1 cellular context compared by ENCODE assay signal in the genomic region with DNA sequence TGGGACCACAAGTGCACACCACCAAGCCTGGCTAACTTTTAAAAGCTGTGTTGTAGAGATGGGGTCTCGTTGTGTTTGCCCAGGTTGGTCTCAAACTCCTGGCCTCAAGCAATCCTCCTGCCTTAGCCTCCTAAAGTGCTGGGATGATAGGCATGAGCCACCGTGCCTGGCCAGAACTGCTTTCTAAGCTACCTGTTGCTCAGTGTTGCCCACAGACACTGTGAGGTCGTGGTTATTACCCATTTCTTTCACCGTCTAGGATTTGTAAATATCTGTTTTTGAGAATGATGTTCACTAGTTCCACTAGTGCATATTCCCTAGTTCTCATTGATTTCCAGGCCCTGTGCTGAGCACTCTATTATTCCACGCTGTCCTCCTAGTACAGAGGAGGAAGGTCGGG.
TF ChIP-seq lines count a peak whose summit lies in the region.

No MANE protein-coding gene starts in this region.

TF ChIP-seq in HepG2, 621 proteins besides CTCF, POLR2A, EP300 and RAD21:
- no peak for TF ChIP-seq ZNF530 (CRISPR knock-in tag; IDR thresholded peaks at IDR 0.05; ENCODE audit: low read depth)
- no peak for TF ChIP-seq ARNTL (CRISPR knock-in tag; IDR thresholded peaks at IDR 0.05)
- 0 out of 2 replicates have a peak, but pooled peaks have one; percentile 3 for TF ChIP-seq REPIN1 (CRISPR knock-in tag; IDR thresholded peaks at IDR 0.05; ENCODE audit: borderline replicate concordance, low read depth)
- TF ChIP-seq ZHX1 (CRISPR knock-in tag; IDR thresholded peaks at IDR 0.05; ENCODE audit: low read depth): no peak
- TF ChIP-seq PAX8 (CRISPR knock-in tag; IDR thresholded peaks at IDR 0.05; ENCODE audit: borderline replicate concordance): no peak
- TF ChIP-seq SP4 (CRISPR knock-in tag; IDR thresholded peaks at IDR 0.05): peak; percentile 29; the same call in 1 of the 2 replicates
- no peak for TF ChIP-seq FOSL2 (CRISPR knock-in tag; IDR thresholded peaks at IDR 0.05)
- TF ChIP-seq ZNF251 (CRISPR knock-in tag; IDR thresholded peaks at IDR 0.05): no peak
